In genomic region chr7:9201928-9202327, GRCh38 we compare ENCODE assay signal across 18 cellular contexts.
"Had no signal": no experiment of that assay in that cellular context is flagged by ENCODE, and none has a peak within 500 bp of the region (broad histone marks: within the 10 kb centered on the region; RNA-seq: fewer than 3 reads in every experiment).

No MANE protein-coding gene starts in this region.

- H3K27me3 ChIP-seq: cardiac muscle cell, esophagus squamous epithelium, ovary, stomach, testis had no signal

- H3K27ac ChIP-seq: cardiac muscle cell, esophagus squamous epithelium, ovary, right lobe of liver, stomach, testis had no signal

- ATAC-seq: left cardiac atrium; naive thymus-derived CD4-positive, alpha-beta T cell; right lobe of liver had no signal

- H3K36me3 ChIP-seq: cardiac muscle cell, esophagus squamous epithelium, ovary, right lobe of liver, stomach had no signal

- H3K4me1 ChIP-seq: esophagus squamous epithelium, right lobe of liver, stomach, testis had no signal

- H3K4me3 ChIP-seq: cardiac muscle cell, esophagus squamous epithelium, ovary, right lobe of liver, stomach, testis had no signal

- DNase-seq: activated CD4-positive, alpha-beta memory T cell treated with anti-CD3 and anti-CD28 coated beads, Interleukin-2, amount 10 ng/mL, durations not matched to agents 7 days and 5 days; activated CD4-positive, alpha-beta T cell treated with anti-CD3 and anti-CD28 coated beads for 48 hours; activated naive CD4-positive, alpha-beta T cell treated with Interleukin-2 at 50 U/mL for 16 hours; activated naive CD8-positive, alpha-beta T cell treated with anti-CD3 and anti-CD28 coated beads, Interleukin-2, amount 10 ng/mL, durations not matched to agents 7 days and 5 days; activated T-cell treated with anti-CD3 and anti-CD28 coated beads, Interleukin-2, amount 50 U/mL, for 24 hours; amygdala; effector CD8-positive, alpha-beta T cell; esophagus squamous epithelium; left cardiac atrium; mesenchymal stem cell; naive thymus-derived CD4-positive, alpha-beta T cell; ovary; right lobe of liver; small intestine; stimulated activated CD4-positive, alpha-beta T cell treated with anti-CD3 and anti-CD28 coated beads, Interleukin-4, amount 100 ng/mL, for 1 hour; stomach; testis had no signal

- H3K9me3 ChIP-seq: esophagus squamous epithelium, ovary, right lobe of liver, stomach, testis had no signal
